ENCODE assay signal across 8 cellular contexts in the genomic region with DNA sequence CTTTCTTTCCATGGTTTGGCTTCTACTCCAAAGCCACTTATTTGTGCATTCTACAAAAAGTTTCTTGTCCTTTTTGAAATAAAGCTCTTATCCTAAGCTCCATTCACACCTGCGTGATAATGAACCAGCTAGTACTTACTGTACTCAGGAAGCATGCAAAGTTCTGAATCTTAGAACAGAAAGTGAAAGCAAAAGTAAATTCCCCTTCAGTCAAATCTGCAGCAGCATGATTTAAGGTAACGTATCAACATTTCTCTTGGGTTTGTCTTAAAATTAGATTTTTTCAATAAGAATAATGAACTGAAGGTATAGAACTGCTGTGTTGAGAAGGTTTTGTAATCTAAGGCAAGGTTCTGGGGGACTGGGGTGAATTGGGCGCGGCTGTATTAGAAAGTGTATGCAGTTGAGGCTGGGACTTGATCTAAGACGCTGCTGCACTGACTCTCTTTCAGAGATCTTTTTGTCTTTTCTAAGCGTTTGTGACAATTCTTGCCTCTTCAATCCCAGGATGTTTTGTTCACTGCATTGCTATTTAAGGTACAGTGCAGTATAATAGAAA. TPM values are rescaled to one million over a fixed set of nuclear protein-coding genes. Genes with fewer than 3 reads are reported as not detected.
DNase-seq lines count a peak whose midpoint lies in the region; ATAC-seq and TF ChIP-seq lines count a peak whose summit lies in the region.

A gene with protein sequence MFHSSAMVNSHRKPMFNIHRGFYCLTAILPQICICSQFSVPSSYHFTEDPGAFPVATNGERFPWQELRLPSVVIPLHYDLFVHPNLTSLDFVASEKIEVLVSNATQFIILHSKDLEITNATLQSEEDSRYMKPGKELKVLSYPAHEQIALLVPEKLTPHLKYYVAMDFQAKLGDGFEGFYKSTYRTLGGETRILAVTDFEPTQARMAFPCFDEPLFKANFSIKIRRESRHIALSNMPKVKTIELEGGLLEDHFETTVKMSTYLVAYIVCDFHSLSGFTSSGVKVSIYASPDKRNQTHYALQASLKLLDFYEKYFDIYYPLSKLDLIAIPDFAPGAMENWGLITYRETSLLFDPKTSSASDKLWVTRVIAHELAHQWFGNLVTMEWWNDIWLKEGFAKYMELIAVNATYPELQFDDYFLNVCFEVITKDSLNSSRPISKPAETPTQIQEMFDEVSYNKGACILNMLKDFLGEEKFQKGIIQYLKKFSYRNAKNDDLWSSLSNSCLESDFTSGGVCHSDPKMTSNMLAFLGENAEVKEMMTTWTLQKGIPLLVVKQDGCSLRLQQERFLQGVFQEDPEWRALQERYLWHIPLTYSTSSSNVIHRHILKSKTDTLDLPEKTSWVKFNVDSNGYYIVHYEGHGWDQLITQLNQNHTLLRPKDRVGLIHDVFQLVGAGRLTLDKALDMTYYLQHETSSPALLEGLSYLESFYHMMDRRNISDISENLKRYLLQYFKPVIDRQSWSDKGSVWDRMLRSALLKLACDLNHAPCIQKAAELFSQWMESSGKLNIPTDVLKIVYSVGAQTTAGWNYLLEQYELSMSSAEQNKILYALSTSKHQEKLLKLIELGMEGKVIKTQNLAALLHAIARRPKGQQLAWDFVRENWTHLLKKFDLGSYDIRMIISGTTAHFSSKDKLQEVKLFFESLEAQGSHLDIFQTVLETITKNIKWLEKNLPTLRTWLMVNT (plus strand): TSS at position 209 of the 559 bp plus-strand sequence. CDS start 3,186 bp downstream, outside the sequence.

- H3K4me1 ChIP-seq in HEK293 (ENCODE audit: control insufficient read depth, insufficient read depth, low read length) = no peaks in the 10 kb centered on the region; the same call in 1 of the 2 replicates

- TF ChIP-seq CTCF in HEK293 (tag by site-specific recombination; IDR thresholded peaks at IDR 0.05) = no peak

- intact Hi-C loops in activated CD4-positive, alpha-beta T cell treated with anti-CD3 and anti-CD28 coated beads for 36 hours (cut with DNase I, micrococcal nuclease) = loop anchor here (1.0 to 5.0 kb wide), 5 partner anchors 20 to 1896 kb away; a partner anchor contains a TSS

- no peaks in the 10 kb centered on the region for H3K9me3 ChIP-seq in HEK293 (ENCODE audit: control insufficient read depth, insufficient read depth, low read depth, low read length)

- no peaks in the 10 kb centered on the region for H3K27me3 Mint-ChIP-seq in activated CD4-positive, alpha-beta T cell treated with anti-CD3 and anti-CD28 coated beads for 36 hours
- H3K27me3 Mint-ChIP-seq in activated T-cell treated with anti-CD3 and anti-CD28 coated beads, Interleukin-2, amount 50 U/mL, for 72 hours (ENCODE audit: low read depth) = no peaks in the 10 kb centered on the region

- CTCF ChIA-PET in activated CD4-positive, alpha-beta T cell treated with anti-CD3 and anti-CD28 coated beads for 36 hours (lab: Charles Lee) = interaction anchor here (0.9 to 2.1 kb wide), 12 partner anchors 7 to 288 kb away, joined by 3 to 13 read pairs (median 4); a partner anchor contains a TSS
- CTCF ChIA-PET in HEK293 (lab: Yijun Ruan, JAX) = interaction anchor here (0.6 to 1.7 kb wide), 7 partner anchors 7 to 532 kb away, joined by 3 to 10 read pairs (median 3); a partner anchor contains a TSS

- H3K36me3 ChIP-seq in HEK293 (ENCODE audit: control insufficient read depth in 2 of 2, insufficient read depth in 1 of 2, low read length in 2 of 2) = no peaks in the 10 kb centered on the region

- H3K27ac Mint-ChIP-seq in activated CD4-positive, alpha-beta T cell treated with anti-CD3 and anti-CD28 coated beads for 36 hours = peak within 1 kb of the TSS; percentile 94
- H3K27ac Mint-ChIP-seq in activated T-cell treated with anti-CD3 and anti-CD28 coated beads, Interleukin-2, amount 50 U/mL, for 72 hours = peak within 1 kb of the TSS; percentile 94

- POLR2A ChIA-PET in activated CD4-positive, alpha-beta T cell treated with anti-CD3 and anti-CD28 coated beads for 36 hours (lab: Charles Lee) = interaction anchor here (0.5 to 1.8 kb wide), 10 partner anchors 9 to 292 kb away, joined by 3 to 11 read pairs (median 4); a partner anchor contains a TSS
- POLR2A ChIA-PET in HEK293 (lab: Yijun Ruan, JAX) = interaction anchor here (1.0 to 1.5 kb wide), 2 partner anchors 60 to 68 kb away, joined by 3 to 7 read pairs; a partner anchor contains a TSS

- H3K27ac ChIP-seq in HEK293 (ENCODE audit: extremely low read depth, low read depth, low read length) = peak within 1 kb of the TSS; percentile 27; the same call in 1 of the 2 replicates

- peaks cover 21% of the 10 kb centered on the region for H3K36me3 Mint-ChIP-seq in activated CD4-positive, alpha-beta T cell treated with anti-CD3 and anti-CD28 coated beads for 36 hours (ENCODE audit: low read depth)
- H3K36me3 Mint-ChIP-seq in activated T-cell treated with anti-CD3 and anti-CD28 coated beads, Interleukin-2, amount 50 U/mL, for 72 hours (ENCODE audit: insufficient read depth in 2 of 2) = peaks cover 16% of the 10 kb centered on the region in 2 donors

- H3K4me1 Mint-ChIP-seq in activated CD4-positive, alpha-beta T cell treated with anti-CD3 and anti-CD28 coated beads for 36 hours = peaks cover 70% of the 10 kb centered on the region
- peaks cover 71% of the 10 kb centered on the region for H3K4me1 Mint-ChIP-seq in activated T-cell treated with anti-CD3 and anti-CD28 coated beads, Interleukin-2, amount 50 U/mL, for 72 hours (ENCODE audit: low read depth)

- H3K9me3 Mint-ChIP-seq in activated CD4-positive, alpha-beta T cell treated with anti-CD3 and anti-CD28 coated beads for 36 hours (ENCODE audit: low read depth) = no peaks in the 10 kb centered on the region
- no peaks in the 10 kb centered on the region for H3K9me3 Mint-ChIP-seq in activated T-cell treated with anti-CD3 and anti-CD28 coated beads, Interleukin-2, amount 50 U/mL, for 72 hours

- peak; percentile 72 for ATAC-seq in activated CD4-positive, alpha-beta T cell treated with anti-CD3 and anti-CD28 coated beads for 36 hours
- peak; percentile 64 to 76 for ATAC-seq in activated T-cell treated with anti-CD3 and anti-CD28 coated beads, Interleukin-2, amount 50 U/mL, for 72 hours (replicated peaks in 1 of 2)

- peak within 1 kb of the TSS; percentile 49 for H3K4me3 ChIP-seq in HEK293 (ENCODE audit: low read depth, low read length)

- DNase-seq in activated CD4-positive, alpha-beta T cell treated with anti-CD3 and anti-CD28 coated beads for 36 hours = peak; percentile 34
- DNase-seq in activated CD4-positive, alpha-beta T cell treated with anti-CD3 and anti-CD28 coated beads for 1 hour = no peak
- DNase-seq in MV-4-11 (lab: John Stamatoyannopoulos, UW) (peak; percentile 33), globus pallidus (ENCODE audit: low spot score) (peak; percentile 74), putamen (ENCODE audit: low spot score) (peak; percentile 41)
- peak in 1 of 2 donors; percentile 29 for DNase-seq in activated T-cell treated with anti-CD3 and anti-CD28 coated beads, Interleukin-2, amount 50 U/mL, for 72 hours
- no peak for DNase-seq in activated effector memory CD4-positive, alpha-beta T cell treated with Interleukin-2 at 50 U/mL for 16 hours

- H3K4me3 Mint-ChIP-seq in activated CD4-positive, alpha-beta T cell treated with anti-CD3 and anti-CD28 coated beads for 36 hours = peak within 1 kb of the TSS; percentile 86
- H3K4me3 Mint-ChIP-seq in activated T-cell treated with anti-CD3 and anti-CD28 coated beads, Interleukin-2, amount 50 U/mL, for 72 hours = peak within 1 kb of the TSS; percentile 86 to 87

TF ChIP-seq in HEK293, 187 proteins besides CTCF, POLR2A, EP300 and RAD21:
- no peak for TF ChIP-seq ZNF555 (tag by site-specific recombination; conservative IDR thresholded peaks at IDR 0.05)
- peak; percentile 16; the same call in 1 of the 2 replicates for TF ChIP-seq ZNF335 (tag by site-specific recombination; conservative IDR thresholded peaks at IDR 0.05)
- TF ChIP-seq, protein P1, sequence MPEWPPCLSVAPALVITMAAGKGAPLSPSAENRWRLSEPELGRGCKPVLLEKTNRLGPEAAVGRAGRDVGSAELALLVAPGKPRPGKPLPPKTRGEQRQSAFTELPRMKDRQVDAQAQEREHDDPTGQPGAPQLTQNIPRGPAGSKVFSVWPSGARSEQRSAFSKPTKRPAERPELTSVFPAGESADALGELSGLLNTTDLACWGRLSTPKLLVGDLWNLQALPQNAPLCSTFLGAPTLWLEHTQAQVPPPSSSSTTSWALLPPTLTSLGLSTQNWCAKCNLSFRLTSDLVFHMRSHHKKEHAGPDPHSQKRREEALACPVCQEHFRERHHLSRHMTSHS (tag by site-specific recombination; IDR thresholded peaks at IDR 0.05) = no peak
- TF ChIP-seq ZNF37A (tag by site-specific recombination; IDR thresholded peaks at IDR 0.05) = no peak
- TF ChIP-seq PRDM1 (tag by site-specific recombination; IDR thresholded peaks at IDR 0.05) = peak; percentile 94
- TF ChIP-seq MZF1 (tag by site-specific recombination; IDR thresholded peaks at IDR 0.05; ENCODE audit: borderline replicate concordance) = 0 out of 2 replicates have a peak, but pooled peaks have one; percentile 25
- peak; percentile 54; the same call in 1 of the 2 replicates for TF ChIP-seq ZNF660 (tag by site-specific recombination; IDR thresholded peaks at IDR 0.05)
- TF ChIP-seq, protein P2, sequence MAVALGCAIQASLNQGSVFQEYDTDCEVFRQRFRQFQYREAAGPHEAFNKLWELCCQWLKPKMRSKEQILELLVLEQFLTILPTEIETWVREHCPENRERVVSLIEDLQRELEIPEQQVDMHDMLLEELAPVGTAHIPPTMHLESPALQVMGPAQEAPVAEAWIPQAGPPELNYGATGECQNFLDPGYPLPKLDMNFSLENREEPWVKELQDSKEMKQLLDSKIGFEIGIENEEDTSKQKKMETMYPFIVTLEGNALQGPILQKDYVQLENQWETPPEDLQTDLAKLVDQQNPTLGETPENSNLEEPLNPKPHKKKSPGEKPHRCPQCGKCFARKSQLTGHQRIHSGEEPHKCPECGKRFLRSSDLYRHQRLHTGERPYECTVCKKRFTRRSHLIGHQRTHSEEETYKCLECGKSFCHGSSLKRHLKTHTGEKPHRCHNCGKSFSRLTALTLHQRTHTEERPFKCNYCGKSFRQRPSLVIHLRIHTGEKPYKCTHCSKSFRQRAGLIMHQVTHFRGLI (tag by site-specific recombination; IDR thresholded peaks at IDR 0.05) = no peak
- TF ChIP-seq ZFP37 (tag by site-specific recombination; IDR thresholded peaks at IDR 0.05) = 0 out of 2 replicates have a peak, but pooled peaks have one; percentile 37
- TF ChIP-seq ZNF561 (tag by site-specific recombination; IDR thresholded peaks at IDR 0.05; ENCODE audit: borderline replicate concordance) = 0 out of 2 replicates have a peak, but pooled peaks have one; percentile 7
TF ChIP-seq in HEK293: peak in this region for 6.

RNA-seq across cellular contexts. Expression of the gene that starts here (rescaled TPM):
- total RNA-seq in activated CD4-positive, alpha-beta T cell treated with anti-CD3 and anti-CD28 coated beads for 36 hours = 10 to 100 TPM; 57.3 to 60.7 TPM
- 100 to 1,000 TPM in 1 of 2 donors, 10 to 100 TPM in 1; 92.1 to 133 TPM for total RNA-seq in activated T-cell treated with anti-CD3 and anti-CD28 coated beads, Interleukin-2, amount 50 U/mL, for 72 hours

Comparison
In these comparisons a context has a peak if more than half of its experiments do, and no peak if none do; other contexts are left out.
1. DNase-seq: peak in activated CD4-positive, alpha-beta T cell treated with anti-CD3 and anti-CD28 coated beads for 36 hours (single experiment), MV-4-11 (single experiment), globus pallidus (single experiment) and putamen (single experiment); none in activated CD4-positive, alpha-beta T cell treated with anti-CD3 and anti-CD28 coated beads for 1 hour (single experiment) and activated effector memory CD4-positive, alpha-beta T cell treated with Interleukin-2 at 50 U/mL for 16 hours (single experiment).